In genomic region chr2:190207929-190208328, GRCh38 we compare ENCODE assay signal across 26 cellular contexts.
"Had no signal": no experiment of that assay in that cellular context is flagged by ENCODE, and none has a peak within 500 bp of the region (broad histone marks: within the 10 kb centered on the region; RNA-seq: fewer than 3 reads in every experiment).

No MANE protein-coding gene starts in this region.

- H3K9ac ChIP-seq: SK-N-SH had no signal

- H3K36me3 ChIP-seq: breast epithelium, WERI-Rb-1 had no signal

- H3K27me3 ChIP-seq: breast epithelium, Peyer's patch, SJCRH30 had no signal

- H3K4me3 ChIP-seq: breast epithelium, coronary artery, Peyer's patch, SJCRH30 had no signal

- H3K4me3 Mint-ChIP-seq: activated CD4-positive, alpha-beta T cell treated with anti-CD3 and anti-CD28 coated beads for 36 hours; activated CD8-positive, alpha-beta T cell treated with anti-CD3 and anti-CD28 coated beads, Interleukin-2, amount 10 ng/mL, durations not matched to agents 7 days and 5 days; activated naive CD4-positive, alpha-beta T cell treated with anti-CD3 and anti-CD28 coated beads, Interleukin-2, amount 50 U/mL, for 24 hours had no signal

- H3K4me1 Mint-ChIP-seq: activated CD4-positive, alpha-beta T cell treated with anti-CD3 and anti-CD28 coated beads for 36 hours; activated naive CD4-positive, alpha-beta T cell treated with anti-CD3 and anti-CD28 coated beads, Interleukin-2, amount 50 U/mL, for 24 hours had no signal

- H3K4me1 ChIP-seq: breast epithelium, SJCRH30 had no signal

- DNase-seq: activated CD4-positive, alpha-beta T cell treated with anti-CD3 and anti-CD28 coated beads for 36 hours; activated CD8-positive, alpha-beta memory T cell treated with anti-CD3 and anti-CD28 coated beads, Interleukin-2, amount 50 U/mL, for 48 hours; activated CD8-positive, alpha-beta T cell treated with anti-CD3 and anti-CD28 coated beads, Interleukin-2, amount 10 ng/mL, durations not matched to agents 7 days and 5 days; activated effector memory CD4-positive, alpha-beta T cell treated with Interleukin-2 at 50 U/mL for 16 hours; activated naive CD4-positive, alpha-beta T cell; activated T-cell treated with anti-CD3 and anti-CD28 coated beads, Interleukin-2, amount 50 U/mL, for 1 hour; aorta; caudate nucleus; NCI-H1048; NCI-H1417 treated with DMSO at 0.1 percent for 48 hours; NCI-H1694; NCI-H2029; NCI-H345; NCI-H510A; NCI-H526 treated with DMSO at 0.1 percent for 48 hours; NCI-H82; Peyer's patch; Right ventricle myocardium superior; SJCRH30; SK-N-SH; T-helper 1 cell; WERI-Rb-1 had no signal

- H3K9me3 ChIP-seq: breast epithelium, Peyer's patch, SK-N-SH had no signal

- H3K27ac Mint-ChIP-seq: activated CD4-positive, alpha-beta T cell treated with anti-CD3 and anti-CD28 coated beads for 36 hours; activated CD8-positive, alpha-beta T cell treated with anti-CD3 and anti-CD28 coated beads, Interleukin-2, amount 10 ng/mL, durations not matched to agents 7 days and 5 days; activated naive CD4-positive, alpha-beta T cell treated with anti-CD3 and anti-CD28 coated beads, Interleukin-2, amount 50 U/mL, for 24 hours had no signal

- H3K27ac ChIP-seq: breast epithelium, coronary artery, Peyer's patch, RWPE1, SJCRH30, WERI-Rb-1 had no signal

- ATAC-seq: activated CD4-positive, alpha-beta T cell treated with anti-CD3 and anti-CD28 coated beads for 36 hours; activated CD8-positive, alpha-beta T cell treated with anti-CD3 and anti-CD28 coated beads, Interleukin-2, amount 10 ng/mL, durations not matched to agents 7 days and 5 days had no signal

- H3K27me3 Mint-ChIP-seq: activated CD4-positive, alpha-beta T cell treated with anti-CD3 and anti-CD28 coated beads for 36 hours; activated naive CD4-positive, alpha-beta T cell treated with anti-CD3 and anti-CD28 coated beads, Interleukin-2, amount 50 U/mL, for 24 hours had no signal

- H3K4me2 ChIP-seq: SK-N-SH had no signal

- H3K9me3 Mint-ChIP-seq: activated naive CD4-positive, alpha-beta T cell treated with anti-CD3 and anti-CD28 coated beads, Interleukin-2, amount 50 U/mL, for 24 hours had no signal
